In genomic region chr15:101305820-101306255, GRCh38 we compare ENCODE assay signal across 13 cellular contexts. TPM values are rescaled to one million over a fixed set of nuclear protein-coding genes. Genes with fewer than 3 reads are reported as not detected.
DNase-seq lines count a peak whose midpoint lies in the region; ATAC-seq and TF ChIP-seq lines count a peak whose summit lies in the region.
"Had no signal": no experiment of that assay in that cellular context is flagged by ENCODE, and none has a peak within 500 bp of the region (broad histone marks: within the 10 kb centered on the region; RNA-seq: fewer than 3 reads in every experiment).

No MANE protein-coding gene starts in this region.

- ATAC-seq in activated B cell treated with CpG ODN at 0.5 μM for 24 hours (ENCODE audit: low read depth) (no peak), GM21423 (IDR thresholded peaks at IDR 0.05; ENCODE audit: unreplicated experiment) (no peak)
- ATAC-seq: CD8-positive, alpha-beta T cell had no signal

- CTCF ChIA-PET in activated B cell treated with CpG ODN at 0.5 μM for 24 hours (lab: Charles Lee) = no interaction called here

- H3K27me3 Mint-ChIP-seq in activated B cell treated with CpG ODN at 0.5 μM for 24 hours (no peaks in the 10 kb centered on the region), type B pancreatic cell (no peaks in the 10 kb centered on the region)

- H3K27ac Mint-ChIP-seq in activated B cell treated with CpG ODN at 0.5 μM for 24 hours (no peak overlapping the region), type B pancreatic cell (no peak overlapping the region)
- H3K27ac Mint-ChIP-seq: CD8-positive, alpha-beta T cell had no signal

- H3K36me3 Mint-ChIP-seq in activated B cell treated with CpG ODN at 0.5 μM for 24 hours (ENCODE audit: low read depth) (no peaks in the 10 kb centered on the region), type B pancreatic cell (no peaks in the 10 kb centered on the region)
- H3K36me3 Mint-ChIP-seq: CD8-positive, alpha-beta T cell had no signal

- H3K4me1 Mint-ChIP-seq in activated B cell treated with CpG ODN at 0.5 μM for 24 hours = no peaks in the 10 kb centered on the region
- no peaks in the 10 kb centered on the region for H3K4me1 Mint-ChIP-seq in type B pancreatic cell (ENCODE audit: unreplicated experiment)

- POLR2A ChIA-PET in activated B cell treated with CpG ODN at 0.5 μM for 24 hours (lab: Charles Lee) = no interaction called here

- TF ChIP-seq CTCF in activated B cell treated with CpG ODN at 0.5 μM for 24 hours (IDR thresholded peaks at IDR 0.05) (no peak), type B pancreatic cell (conservative IDR thresholded peaks at IDR 0.05) (no peak)

- DNase-seq in activated effector memory CD4-positive, alpha-beta T cell treated with anti-CD3 and anti-CD28 coated beads, Interleukin-2, amount 50 U/mL, for 16 hours = peak; percentile 56
- DNase-seq in activated effector memory CD4-positive, alpha-beta T cell treated with Interleukin-2 at 50 U/mL for 16 hours = no peak
- peak; percentile 1 for DNase-seq in activated B cell treated with CpG ODN at 0.5 μM for 24 hours
- DNase-seq in mesenteric fat pad (ENCODE audit: low spot score) = peak; percentile 79
- peak; percentile 59 for DNase-seq in type B pancreatic cell (ENCODE audit: extremely low spot score, unreplicated experiment)
- no peak for DNase-seq in NCI-H82 (lab: John Stamatoyannopoulos, UW)
- DNase-seq: CD8-positive, alpha-beta T cell; HCEC 1CT; NCI-H1048; NCI-H146; NCI-H2081; NCI-H510A had no signal

- H3K9me3 Mint-ChIP-seq in activated B cell treated with CpG ODN at 0.5 μM for 24 hours (no peaks in the 10 kb centered on the region), type B pancreatic cell (no peaks in the 10 kb centered on the region)
- H3K9me3 Mint-ChIP-seq: CD8-positive, alpha-beta T cell had no signal

- intact Hi-C loops in activated B cell treated with CpG ODN at 0.5 μM for 24 hours (cut with micrococcal nuclease) = no loop called here

- H3K4me3 Mint-ChIP-seq in activated B cell treated with CpG ODN at 0.5 μM for 24 hours (no peak overlapping the region), type B pancreatic cell (no peak overlapping the region)
- H3K4me3 Mint-ChIP-seq: CD8-positive, alpha-beta T cell had no signal

RNA-seq across cellular contexts. Expression of gene SNRPA1, which starts 10.8 kb away (rescaled TPM):
- total RNA-seq in activated B cell treated with CpG ODN at 0.5 μM for 24 hours (119 and 122 TPM in 2 replicates), mesenteric fat pad (40.8 TPM), type B pancreatic cell (ENCODE audit: low replicate concordance) (72.6 and 80.3 TPM in 2 replicates)

RNA-seq across cellular contexts. Expression of gene SELENOS, which starts 28.6 kb away (rescaled TPM):
- total RNA-seq in activated B cell treated with CpG ODN at 0.5 μM for 24 hours (23.7 and 24.5 TPM in 2 replicates), mesenteric fat pad (87.2 TPM), type B pancreatic cell (ENCODE audit: low replicate concordance) (47.2 and 74.3 TPM in 2 replicates)

RNA-seq across cellular contexts. Expression of gene CHSY1, which starts 54.0 kb away (rescaled TPM):
- total RNA-seq in activated B cell treated with CpG ODN at 0.5 μM for 24 hours (16.5 and 20.4 TPM in 2 replicates), mesenteric fat pad (53.5 TPM), type B pancreatic cell (ENCODE audit: low replicate concordance) (18.4 and 43.0 TPM in 2 replicates)

Comparison
In these comparisons a context has a peak if more than half of its experiments do, and no peak if none do; other contexts are left out.
1. DNase-seq: peak in activated effector memory CD4-positive, alpha-beta T cell treated with anti-CD3 and anti-CD28 coated beads, Interleukin-2, amount 50 U/mL, for 16 hours (single experiment), activated B cell treated with CpG ODN at 0.5 μM for 24 hours (single experiment), mesenteric fat pad (single experiment) and type B pancreatic cell (single experiment); none in activated effector memory CD4-positive, alpha-beta T cell treated with Interleukin-2 at 50 U/mL for 16 hours (single experiment) and NCI-H82 (single experiment).